Comparison of ENCODE assay signal across 8 cellular contexts in genomic region chr11:67613960-67614715, GRCh38. TPM values are rescaled to one million over a fixed set of nuclear protein-coding genes. Genes with fewer than 3 reads are reported as not detected.
A peak's percentile ranks its signal among the peaks of the same experiment; 100 is the strongest.
DNase-seq lines count a peak whose midpoint lies in the region; ATAC-seq and TF ChIP-seq lines count a peak whose summit lies in the region.

No MANE protein-coding gene starts in this region.

- H3K27ac Mint-ChIP-seq in activated B cell treated with CpG ODN at 0.5 μM for 24 hours = peak overlapping the region; percentile 99

- peaks cover 5% of the 10 kb centered on the region; the same call in 1 of the 2 replicates for H3K79me2 ChIP-seq in Loucy (ENCODE audit: insufficient read depth, low read length)

- TF ChIP-seq CTCF in GM12865 (IDR thresholded peaks at IDR 0.05; ENCODE audit: insufficient read depth, low read depth, low read length, missing control alignments) = peak; percentile 52
- peak; percentile 70 for TF ChIP-seq CTCF in Loucy (conservative IDR thresholded peaks at IDR 0.05; ENCODE audit: low read length)
- TF ChIP-seq CTCF in activated B cell treated with CpG ODN at 0.5 μM for 24 hours (IDR thresholded peaks at IDR 0.05) = no peak

- no peaks in the 10 kb centered on the region for H3K27me3 ChIP-seq in Loucy (ENCODE audit: insufficient read depth, low read length, poor library complexity, severe bottlenecking)

- peak overlapping the region; percentile 10 for H3K4me2 ChIP-seq in Loucy (ENCODE audit: low read depth, low read length, poor library complexity, severe bottlenecking)

- H3K9me3 ChIP-seq in Loucy (ENCODE audit: insufficient read depth, low read depth, low read length) = no peaks in the 10 kb centered on the region

- peaks cover 41% of the 10 kb centered on the region for H3K4me1 Mint-ChIP-seq in activated B cell treated with CpG ODN at 0.5 μM for 24 hours

- no peaks in the 10 kb centered on the region for H3F3A ChIP-seq in Loucy (ENCODE audit: low read depth)

- no peaks in the 10 kb centered on the region for H3K9me2 ChIP-seq in Loucy (replicated peaks; ENCODE audit: low read depth, low read length)

- peaks cover 36% of the 10 kb centered on the region for H3K36me3 Mint-ChIP-seq in activated B cell treated with CpG ODN at 0.5 μM for 24 hours (ENCODE audit: low read depth)

- H3K36me3 ChIP-seq in Loucy (ENCODE audit: insufficient read depth, low read length) = peaks cover 7% of the 10 kb centered on the region; the same call in 1 of the 2 replicates

- H3K4me3 ChIP-seq in GM12865 (ENCODE audit: low read depth, low read length) (peak overlapping the region; percentile 47), Loucy (ENCODE audit: low read length, poor library complexity, severe bottlenecking) (peak overlapping the region; percentile 31)

- peak overlapping the region; percentile 84 for H3K4me3 Mint-ChIP-seq in activated B cell treated with CpG ODN at 0.5 μM for 24 hours

- DNase-seq in GM12865 (ENCODE audit: low read depth) (peak; percentile 96), H4 (ENCODE audit: low spot score) (peak; percentile 2), activated B cell treated with CpG ODN at 0.5 μM for 24 hours (peak; percentile 81), cerebellar cortex (ENCODE audit: low spot score) (peak; percentile 37), medulla oblongata (ENCODE audit: extremely low spot score) (peak; percentile 30), cerebellar nuclear complex (lab: John Stamatoyannopoulos, UW) (no peak)
- DNase-seq in stimulated activated CD8-positive, alpha-beta memory T cell treated with anti-CD3 and anti-CD28 coated beads, Interleukin-15, amount 100 ng/mL, for 24 hours (ENCODE audit: low read depth) = peak; percentile 65

- H2AFZ ChIP-seq in Loucy (ENCODE audit: low read length) = no peak overlapping the region

- intact Hi-C loops in activated B cell treated with CpG ODN at 0.5 μM for 24 hours (cut with micrococcal nuclease) = loop anchor here (1.0 to 10.0 kb wide), 7 partner anchors 8 to 661 kb away; partner anchors contain the start of genes C11orf24, GSTP1, NDUFV1 and NUDT8

- CTCF ChIA-PET in activated B cell treated with CpG ODN at 0.5 μM for 24 hours (lab: Charles Lee) = interaction anchor here (0.7 to 3.6 kb wide), 9 partner anchors 9 to 257 kb away, joined by 3 to 28 read pairs (median 4); partner anchors contain the start of genes GSTP1 and NUDT8

- no peaks in the 10 kb centered on the region for H3K27me3 Mint-ChIP-seq in activated B cell treated with CpG ODN at 0.5 μM for 24 hours

- H3K4me1 ChIP-seq in Loucy (ENCODE audit: insufficient read depth, low read length, poor library complexity, severe bottlenecking) = peaks cover 16% of the 10 kb centered on the region

- peak overlapping the region; percentile 41 for H3K9ac ChIP-seq in Loucy (ENCODE audit: low read depth, low read length, poor library complexity, severe bottlenecking)

- POLR2A ChIA-PET in activated B cell treated with CpG ODN at 0.5 μM for 24 hours (lab: Charles Lee) = interaction anchor here (0.6 to 5.7 kb wide), 20 partner anchors 11 to 495 kb away, joined by 3 to 66 read pairs (median 4); partner anchors contain the start of genes ACY3, AIP, GSTP1 and KDM2A

- no peaks in the 10 kb centered on the region for H3K9me3 Mint-ChIP-seq in activated B cell treated with CpG ODN at 0.5 μM for 24 hours

- no peaks in the 10 kb centered on the region for H4K20me1 ChIP-seq in Loucy (ENCODE audit: insufficient read depth, low read length, poor library complexity, severe bottlenecking)

- ATAC-seq in activated B cell treated with CpG ODN at 0.5 μM for 24 hours (ENCODE audit: low read depth) = peak; percentile 95

RNA-seq across cellular contexts. Expression of gene NDUFV1, which starts 7.4 kb away (rescaled TPM):
- 128 and 143 TPM in 2 replicates for total RNA-seq in H4 (2014; rRNA removed; shearing (Covaris generic))
- total RNA-seq in activated B cell treated with CpG ODN at 0.5 μM for 24 hours = 207 and 221 TPM in 2 replicates

RNA-seq across cellular contexts. Expression of gene NUDT8, which starts 15.6 kb away (rescaled TPM):
- total RNA-seq in H4 (2014; rRNA removed; shearing (Covaris generic)) = 12.4 and 15.7 TPM in 2 replicates
- 5.3 and 6.1 TPM in 2 replicates for total RNA-seq in activated B cell treated with CpG ODN at 0.5 μM for 24 hours

RNA-seq across cellular contexts. Expression of gene TBX10, which starts 25.4 kb away (rescaled TPM):
- not detected in 2 replicates for total RNA-seq in H4 (2014; rRNA removed; shearing (Covaris generic))
- not detected in 2 replicates for total RNA-seq in activated B cell treated with CpG ODN at 0.5 μM for 24 hours

RNA-seq across cellular contexts. Expression of gene GSTP1, which starts 30.5 kb away (rescaled TPM):
- total RNA-seq in H4 (2014; rRNA removed; shearing (Covaris generic)) = 2,091 and 2,096 TPM in 2 replicates
- total RNA-seq in activated B cell treated with CpG ODN at 0.5 μM for 24 hours = 331 and 362 TPM in 2 replicates

RNA-seq across cellular contexts. Expression of gene ACY3, which starts 36.4 kb away (rescaled TPM):
- total RNA-seq in H4 (2014; rRNA removed; shearing (Covaris generic)) = 0.31 and 0.47 TPM in 2 replicates
- total RNA-seq in activated B cell treated with CpG ODN at 0.5 μM for 24 hours = not detected in 2 replicates

Comparison
In these comparisons a context has a peak if more than half of its experiments do, and no peak if none do; other contexts are left out.
1. DNase-seq: peak in GM12865 (single experiment), H4 (single experiment), activated B cell treated with CpG ODN at 0.5 μM for 24 hours (single experiment), cerebellar cortex (single experiment), medulla oblongata (single experiment) and stimulated activated CD8-positive, alpha-beta memory T cell treated with anti-CD3 and anti-CD28 coated beads, Interleukin-15, amount 100 ng/mL, for 24 hours (single experiment); none in cerebellar nuclear complex (0 of 2).